8 cellular contexts compared by ENCODE assay signal in the genomic region with DNA sequence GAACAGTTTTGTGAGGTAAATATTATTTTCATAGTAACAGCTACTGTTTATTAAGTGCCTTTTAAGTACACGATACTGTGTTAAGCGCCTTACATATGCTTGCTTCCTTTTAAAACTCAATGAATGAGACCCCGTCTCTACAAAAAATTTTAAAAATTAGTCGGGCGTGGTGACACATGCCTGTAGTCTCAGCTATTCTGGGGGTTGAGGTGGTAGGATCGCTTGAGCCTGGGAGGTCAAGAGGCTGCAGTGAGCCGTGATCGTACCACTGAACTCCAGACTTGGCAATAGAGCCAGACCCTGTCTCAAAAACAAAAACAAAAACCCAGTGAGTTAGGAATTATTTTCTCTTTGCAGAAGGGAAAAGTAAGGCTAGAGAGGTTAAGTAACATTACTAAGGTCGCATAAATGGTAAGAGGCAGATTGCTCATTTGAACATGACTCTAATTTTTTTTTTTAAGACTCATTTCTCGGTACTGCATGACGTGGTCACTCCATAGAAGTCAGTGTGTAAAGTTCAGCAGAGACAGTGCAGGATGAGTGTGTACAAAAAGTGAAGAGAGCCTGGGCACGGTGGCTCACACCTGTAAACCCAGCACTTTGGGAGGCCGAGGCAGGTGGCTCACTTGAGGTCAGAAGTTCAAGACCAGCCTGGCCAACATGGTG. TPM values are rescaled to one million over a fixed set of nuclear protein-coding genes. Genes with fewer than 3 reads are reported as not detected.
DNase-seq lines count a peak whose midpoint lies in the region; ATAC-seq and TF ChIP-seq lines count a peak whose summit lies in the region.

No MANE protein-coding gene starts in this region.

- H3K9me3 ChIP-seq in iPS-15b (ENCODE audit: control insufficient read depth, insufficient read depth, low read length) (no peaks in the 10 kb centered on the region), stomach smooth muscle (ENCODE audit: control insufficient read depth in 2 of 2, low read length in 2 of 2) (no peaks in the 10 kb centered on the region)

- CTCF ChIA-PET in WTC11 (lab: Charles Lee) = interaction anchor here (1.3 kb wide), 1 partner anchor 126 kb away, joined by 3 read pairs; no protein-coding TSS in a partner anchor

- no peaks in the 10 kb centered on the region for H3K9me3 Mint-ChIP-seq in activated T-cell treated with anti-CD3 and anti-CD28 coated beads, Interleukin-2, amount 50 U/mL, for 4 hours
- no peaks in the 10 kb centered on the region for H3K9me3 Mint-ChIP-seq in WTC11

- H3K4me1 ChIP-seq in iPS-15b (ENCODE audit: control insufficient read depth, insufficient read depth, low read length) (no peaks in the 10 kb centered on the region), stomach smooth muscle (ENCODE audit: control insufficient read depth, insufficient read depth, low read length) (peaks cover 5% of the 10 kb centered on the region)

- H3K4me3 ChIP-seq in iPS-15b (ENCODE audit: low read depth, low read length) (peak overlapping the region; percentile 89), stomach smooth muscle (ENCODE audit: low read length in 2 of 2) (peak overlapping the region; percentile 99 to 100)

- H3K36me3 Mint-ChIP-seq in activated T-cell treated with anti-CD3 and anti-CD28 coated beads, Interleukin-2, amount 50 U/mL, for 4 hours (ENCODE audit: insufficient read depth) = no peaks in the 10 kb centered on the region
- H3K36me3 Mint-ChIP-seq in WTC11 = no peaks in the 10 kb centered on the region

- ATAC-seq in activated T-cell treated with anti-CD3 and anti-CD28 coated beads, Interleukin-2, amount 50 U/mL, for 4 hours = no peak
- ATAC-seq in WTC11 (no peak), Right ventricle myocardium inferior (no peak)

- no peak for DNase-seq in activated T-cell treated with anti-CD3 and anti-CD28 coated beads, Interleukin-2, amount 50 U/mL, for 4 hours
- no peak for DNase-seq in activated T-cell treated with anti-CD3 and anti-CD28 coated beads for 4 hours
- DNase-seq in WTC11 (ENCODE audit: low spot score) = no peak
- no peak for DNase-seq in COR-L47 (lab: John Stamatoyannopoulos, UW)
- no peak for DNase-seq in HPDE6-E6E7 (ENCODE audit: extremely low spot score)
- no peak for DNase-seq in Right ventricle myocardium inferior (ENCODE audit: missing footprints)

- intact Hi-C loops in Right ventricle myocardium inferior (cut with DNase I) = no loop called here

- H3K27ac Mint-ChIP-seq in WTC11 = peak overlapping the region; percentile 99; the same call in 1 of the 2 replicates

- H3K4me3 Mint-ChIP-seq in activated T-cell treated with anti-CD3 and anti-CD28 coated beads, Interleukin-2, amount 50 U/mL, for 4 hours = peak overlapping the region; percentile 89
- peak overlapping the region; percentile 96 for H3K4me3 Mint-ChIP-seq in WTC11

- peaks cover 4% of the 10 kb centered on the region for H3K27me3 Mint-ChIP-seq in activated T-cell treated with anti-CD3 and anti-CD28 coated beads, Interleukin-2, amount 50 U/mL, for 4 hours (ENCODE audit: low read depth)
- H3K27me3 Mint-ChIP-seq in WTC11 (ENCODE audit: low read depth) = peaks cover 17% of the 10 kb centered on the region

- peaks cover 17% of the 10 kb centered on the region for H3K27me3 ChIP-seq in iPS-15b (ENCODE audit: control insufficient read depth, insufficient read depth, low read length)
- peaks cover 0 to 2% of the 10 kb centered on the region in 2 donors for H3K27me3 ChIP-seq in stomach smooth muscle (ENCODE audit: control insufficient read depth in 1 of 2, insufficient read depth in 2 of 2, low read length in 2 of 2)

- POLR2A ChIA-PET in WTC11 (lab: Charles Lee) = no interaction called here

- H3K27ac ChIP-seq in stomach smooth muscle (ENCODE audit: low read length) = no peak overlapping the region

- TF ChIP-seq CTCF in WTC11 (IDR thresholded peaks at IDR 0.05) = no peak

- H3K9ac ChIP-seq in iPS-15b (ENCODE audit: low read depth, low read length) (peak overlapping the region; percentile 87), stomach smooth muscle (ENCODE audit: low read length in 2 of 2) (no peak overlapping the region)

- H3K4me1 Mint-ChIP-seq in activated T-cell treated with anti-CD3 and anti-CD28 coated beads, Interleukin-2, amount 50 U/mL, for 4 hours (ENCODE audit: low read depth) = peaks cover 20% of the 10 kb centered on the region
- peaks cover 15% of the 10 kb centered on the region for H3K4me1 Mint-ChIP-seq in WTC11

- no peaks in the 10 kb centered on the region for H3K36me3 ChIP-seq in iPS-15b (ENCODE audit: control insufficient read depth, insufficient read depth, low read length)
- no peaks in the 10 kb centered on the region for H3K36me3 ChIP-seq in stomach smooth muscle (ENCODE audit: control insufficient read depth in 2 of 2, insufficient read depth in 2 of 2, low read length in 2 of 2)

TF ChIP-seq in WTC11, 78 proteins besides CTCF, POLR2A, EP300 and RAD21 (continues in another document):
- TF ChIP-seq, protein P1, sequence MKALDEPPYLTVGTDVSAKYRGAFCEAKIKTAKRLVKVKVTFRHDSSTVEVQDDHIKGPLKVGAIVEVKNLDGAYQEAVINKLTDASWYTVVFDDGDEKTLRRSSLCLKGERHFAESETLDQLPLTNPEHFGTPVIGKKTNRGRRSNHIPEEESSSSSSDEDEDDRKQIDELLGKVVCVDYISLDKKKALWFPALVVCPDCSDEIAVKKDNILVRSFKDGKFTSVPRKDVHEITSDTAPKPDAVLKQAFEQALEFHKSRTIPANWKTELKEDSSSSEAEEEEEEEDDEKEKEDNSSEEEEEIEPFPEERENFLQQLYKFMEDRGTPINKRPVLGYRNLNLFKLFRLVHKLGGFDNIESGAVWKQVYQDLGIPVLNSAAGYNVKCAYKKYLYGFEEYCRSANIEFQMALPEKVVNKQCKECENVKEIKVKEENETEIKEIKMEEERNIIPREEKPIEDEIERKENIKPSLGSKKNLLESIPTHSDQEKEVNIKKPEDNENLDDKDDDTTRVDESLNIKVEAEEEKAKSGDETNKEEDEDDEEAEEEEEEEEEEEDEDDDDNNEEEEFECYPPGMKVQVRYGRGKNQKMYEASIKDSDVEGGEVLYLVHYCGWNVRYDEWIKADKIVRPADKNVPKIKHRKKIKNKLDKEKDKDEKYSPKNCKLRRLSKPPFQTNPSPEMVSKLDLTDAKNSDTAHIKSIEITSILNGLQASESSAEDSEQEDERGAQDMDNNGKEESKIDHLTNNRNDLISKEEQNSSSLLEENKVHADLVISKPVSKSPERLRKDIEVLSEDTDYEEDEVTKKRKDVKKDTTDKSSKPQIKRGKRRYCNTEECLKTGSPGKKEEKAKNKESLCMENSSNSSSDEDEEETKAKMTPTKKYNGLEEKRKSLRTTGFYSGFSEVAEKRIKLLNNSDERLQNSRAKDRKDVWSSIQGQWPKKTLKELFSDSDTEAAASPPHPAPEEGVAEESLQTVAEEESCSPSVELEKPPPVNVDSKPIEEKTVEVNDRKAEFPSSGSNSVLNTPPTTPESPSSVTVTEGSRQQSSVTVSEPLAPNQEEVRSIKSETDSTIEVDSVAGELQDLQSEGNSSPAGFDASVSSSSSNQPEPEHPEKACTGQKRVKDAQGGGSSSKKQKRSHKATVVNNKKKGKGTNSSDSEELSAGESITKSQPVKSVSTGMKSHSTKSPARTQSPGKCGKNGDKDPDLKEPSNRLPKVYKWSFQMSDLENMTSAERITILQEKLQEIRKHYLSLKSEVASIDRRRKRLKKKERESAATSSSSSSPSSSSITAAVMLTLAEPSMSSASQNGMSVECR (CRISPR knock-in tag; IDR thresholded peaks at IDR 0.05; ENCODE audit: borderline replicate concordance) = no peak
- TF ChIP-seq TEAD4 (CRISPR knock-in tag; IDR thresholded peaks at IDR 0.05) (no peak), EMX1 (CRISPR knock-in tag; IDR thresholded peaks at IDR 0.05) (no peak), CREB1 (CRISPR knock-in tag; IDR thresholded peaks at IDR 0.05) (no peak), NR3C1 (CRISPR knock-in tag; conservative IDR thresholded peaks at IDR 0.05; ENCODE audit: low read depth) (no peak), MXD4 (CRISPR knock-in tag; IDR thresholded peaks at IDR 0.05; ENCODE audit: borderline replicate concordance) (no peak), NFE2L1 (CRISPR knock-in tag; IDR thresholded peaks at IDR 0.05) (no peak)
- TF ChIP-seq, protein P2, sequence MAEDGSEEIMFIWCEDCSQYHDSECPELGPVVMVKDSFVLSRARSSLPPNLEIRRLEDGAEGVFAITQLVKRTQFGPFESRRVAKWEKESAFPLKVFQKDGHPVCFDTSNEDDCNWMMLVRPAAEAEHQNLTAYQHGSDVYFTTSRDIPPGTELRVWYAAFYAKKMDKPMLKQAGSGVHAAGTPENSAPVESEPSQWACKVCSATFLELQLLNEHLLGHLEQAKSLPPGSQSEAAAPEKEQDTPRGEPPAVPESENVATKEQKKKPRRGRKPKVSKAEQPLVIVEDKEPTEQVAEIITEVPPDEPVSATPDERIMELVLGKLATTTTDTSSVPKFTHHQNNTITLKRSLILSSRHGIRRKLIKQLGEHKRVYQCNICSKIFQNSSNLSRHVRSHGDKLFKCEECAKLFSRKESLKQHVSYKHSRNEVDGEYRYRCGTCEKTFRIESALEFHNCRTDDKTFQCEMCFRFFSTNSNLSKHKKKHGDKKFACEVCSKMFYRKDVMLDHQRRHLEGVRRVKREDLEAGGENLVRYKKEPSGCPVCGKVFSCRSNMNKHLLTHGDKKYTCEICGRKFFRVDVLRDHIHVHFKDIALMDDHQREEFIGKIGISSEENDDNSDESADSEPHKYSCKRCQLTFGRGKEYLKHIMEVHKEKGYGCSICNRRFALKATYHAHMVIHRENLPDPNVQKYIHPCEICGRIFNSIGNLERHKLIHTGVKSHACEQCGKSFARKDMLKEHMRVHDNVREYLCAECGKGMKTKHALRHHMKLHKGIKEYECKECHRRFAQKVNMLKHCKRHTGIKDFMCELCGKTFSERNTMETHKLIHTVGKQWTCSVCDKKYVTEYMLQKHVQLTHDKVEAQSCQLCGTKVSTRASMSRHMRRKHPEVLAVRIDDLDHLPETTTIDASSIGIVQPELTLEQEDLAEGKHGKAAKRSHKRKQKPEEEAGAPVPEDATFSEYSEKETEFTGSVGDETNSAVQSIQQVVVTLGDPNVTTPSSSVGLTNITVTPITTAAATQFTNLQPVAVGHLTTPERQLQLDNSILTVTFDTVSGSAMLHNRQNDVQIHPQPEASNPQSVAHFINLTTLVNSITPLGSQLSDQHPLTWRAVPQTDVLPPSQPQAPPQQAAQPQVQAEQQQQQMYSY (CRISPR knock-in tag; IDR thresholded peaks at IDR 0.05) = no peak

RNA-seq across cellular contexts. Expression of gene METAP1D, which starts 1.1 kb away (rescaled TPM):
- total RNA-seq in activated T-cell treated with anti-CD3 and anti-CD28 coated beads, Interleukin-2, amount 50 U/mL, for 4 hours = 1 to 10 TPM; 5.1 to 5.9 (median 5.1) TPM
- 4.7 to 6.0 TPM (median 5.1 TPM) in 3 replicates for total RNA-seq in WTC11 (2021)
- 6.7 TPM for total RNA-seq in Right ventricle myocardium inferior
